ENCODE assay signal across 2 cellular contexts in genomic region chrX:22533898-22534297, GRCh38.
TF ChIP-seq lines count a peak whose summit lies in the region.

No MANE protein-coding gene starts in this region.

TF ChIP-seq in SK-N-SH treated with all-trans-retinoic acid at 6 μM for 48 hours, 23 proteins besides CTCF, POLR2A, EP300 and RAD21 (continued from another document):
- TF ChIP-seq CSRNP3 (CRISPR knock-in tag; IDR thresholded peaks at IDR 0.05) = no peak
- TF ChIP-seq CREB5 (CRISPR knock-in tag; IDR thresholded peaks at IDR 0.05; ENCODE audit: low read depth) = no peak
- no peak for TF ChIP-seq ZC3H10 (CRISPR knock-in tag; IDR thresholded peaks at IDR 0.05)
- no peak for TF ChIP-seq BACH2 (CRISPR knock-in tag; IDR thresholded peaks at IDR 0.05; ENCODE audit: borderline replicate concordance)
- no peak for TF ChIP-seq GLIS3 (CRISPR knock-in tag; IDR thresholded peaks at IDR 0.05)
- no peak for TF ChIP-seq TCF4 (CRISPR knock-in tag; IDR thresholded peaks at IDR 0.05; ENCODE audit: borderline replicate concordance)
- TF ChIP-seq ZNF8 (CRISPR knock-in tag; IDR thresholded peaks at IDR 0.05) = no peak
- TF ChIP-seq SNAI2 (CRISPR knock-in tag; IDR thresholded peaks at IDR 0.05) = no peak
- TF ChIP-seq RARB (CRISPR knock-in tag; IDR thresholded peaks at IDR 0.05) = no peak
- no peak for TF ChIP-seq ESRRG (CRISPR knock-in tag; IDR thresholded peaks at IDR 0.05)
- no peak for TF ChIP-seq TOX (CRISPR knock-in tag; IDR thresholded peaks at IDR 0.05; ENCODE audit: borderline replicate concordance)
- TF ChIP-seq, protein P1, sequence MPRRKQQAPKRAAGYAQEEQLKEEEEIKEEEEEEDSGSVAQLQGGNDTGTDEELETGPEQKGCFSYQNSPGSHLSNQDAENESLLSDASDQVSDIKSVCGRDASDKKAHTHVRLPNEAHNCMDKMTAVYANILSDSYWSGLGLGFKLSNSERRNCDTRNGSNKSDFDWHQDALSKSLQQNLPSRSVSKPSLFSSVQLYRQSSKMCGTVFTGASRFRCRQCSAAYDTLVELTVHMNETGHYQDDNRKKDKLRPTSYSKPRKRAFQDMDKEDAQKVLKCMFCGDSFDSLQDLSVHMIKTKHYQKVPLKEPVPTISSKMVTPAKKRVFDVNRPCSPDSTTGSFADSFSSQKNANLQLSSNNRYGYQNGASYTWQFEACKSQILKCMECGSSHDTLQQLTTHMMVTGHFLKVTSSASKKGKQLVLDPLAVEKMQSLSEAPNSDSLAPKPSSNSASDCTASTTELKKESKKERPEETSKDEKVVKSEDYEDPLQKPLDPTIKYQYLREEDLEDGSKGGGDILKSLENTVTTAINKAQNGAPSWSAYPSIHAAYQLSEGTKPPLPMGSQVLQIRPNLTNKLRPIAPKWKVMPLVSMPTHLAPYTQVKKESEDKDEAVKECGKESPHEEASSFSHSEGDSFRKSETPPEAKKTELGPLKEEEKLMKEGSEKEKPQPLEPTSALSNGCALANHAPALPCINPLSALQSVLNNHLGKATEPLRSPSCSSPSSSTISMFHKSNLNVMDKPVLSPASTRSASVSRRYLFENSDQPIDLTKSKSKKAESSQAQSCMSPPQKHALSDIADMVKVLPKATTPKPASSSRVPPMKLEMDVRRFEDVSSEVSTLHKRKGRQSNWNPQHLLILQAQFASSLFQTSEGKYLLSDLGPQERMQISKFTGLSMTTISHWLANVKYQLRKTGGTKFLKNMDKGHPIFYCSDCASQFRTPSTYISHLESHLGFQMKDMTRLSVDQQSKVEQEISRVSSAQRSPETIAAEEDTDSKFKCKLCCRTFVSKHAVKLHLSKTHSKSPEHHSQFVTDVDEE (CRISPR knock-in tag; IDR thresholded peaks at IDR 0.05) = no peak
- TF ChIP-seq PPARA (CRISPR knock-in tag; IDR thresholded peaks at IDR 0.05; ENCODE audit: borderline replicate concordance) = no peak
- TF ChIP-seq PATZ1 (CRISPR knock-in tag; IDR thresholded peaks at IDR 0.05; ENCODE audit: borderline replicate concordance) = no peak
- TF ChIP-seq ZNF565 (CRISPR knock-in tag; conservative IDR thresholded peaks at IDR 0.05; ENCODE audit: low read depth) = no peak
- no peak for TF ChIP-seq ISL1 (CRISPR knock-in tag; IDR thresholded peaks at IDR 0.05)

TF ChIP-seq in SK-N-SH, 30 proteins besides CTCF, POLR2A, EP300 and RAD21 (continued from another document):
- TF ChIP-seq, protein P2, sequence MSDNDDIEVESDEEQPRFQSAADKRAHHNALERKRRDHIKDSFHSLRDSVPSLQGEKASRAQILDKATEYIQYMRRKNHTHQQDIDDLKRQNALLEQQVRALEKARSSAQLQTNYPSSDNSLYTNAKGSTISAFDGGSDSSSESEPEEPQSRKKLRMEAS (IDR thresholded peaks at IDR 0.05; ENCODE audit: low read depth) = no peak
- TF ChIP-seq, protein P3, sequence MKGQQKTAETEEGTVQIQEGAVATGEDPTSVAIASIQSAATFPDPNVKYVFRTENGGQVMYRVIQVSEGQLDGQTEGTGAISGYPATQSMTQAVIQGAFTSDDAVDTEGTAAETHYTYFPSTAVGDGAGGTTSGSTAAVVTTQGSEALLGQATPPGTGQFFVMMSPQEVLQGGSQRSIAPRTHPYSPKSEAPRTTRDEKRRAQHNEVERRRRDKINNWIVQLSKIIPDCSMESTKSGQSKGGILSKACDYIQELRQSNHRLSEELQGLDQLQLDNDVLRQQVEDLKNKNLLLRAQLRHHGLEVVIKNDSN (IDR thresholded peaks at IDR 0.05; ENCODE audit: borderline replicate concordance, low read depth) = no peak
- no peak for TF ChIP-seq CHD2 (IDR thresholded peaks at IDR 0.05; ENCODE audit: low read length, partially characterized antibody)
- no peak for TF ChIP-seq SMC3 (IDR thresholded peaks at IDR 0.05; ENCODE audit: low read depth, low read length)
- TF ChIP-seq FOXJ3 (CRISPR knock-in tag; IDR thresholded peaks at IDR 0.05) = no peak
- TF ChIP-seq MXI1 (IDR thresholded peaks at IDR 0.05; ENCODE audit: low read depth, low read length) = no peak
- TF ChIP-seq MEF2A (IDR thresholded peaks at IDR 0.05; ENCODE audit: borderline replicate concordance, low read depth) = no peak
